Comparison of ENCODE assay signal across 34 cellular contexts in the genomic region with DNA sequence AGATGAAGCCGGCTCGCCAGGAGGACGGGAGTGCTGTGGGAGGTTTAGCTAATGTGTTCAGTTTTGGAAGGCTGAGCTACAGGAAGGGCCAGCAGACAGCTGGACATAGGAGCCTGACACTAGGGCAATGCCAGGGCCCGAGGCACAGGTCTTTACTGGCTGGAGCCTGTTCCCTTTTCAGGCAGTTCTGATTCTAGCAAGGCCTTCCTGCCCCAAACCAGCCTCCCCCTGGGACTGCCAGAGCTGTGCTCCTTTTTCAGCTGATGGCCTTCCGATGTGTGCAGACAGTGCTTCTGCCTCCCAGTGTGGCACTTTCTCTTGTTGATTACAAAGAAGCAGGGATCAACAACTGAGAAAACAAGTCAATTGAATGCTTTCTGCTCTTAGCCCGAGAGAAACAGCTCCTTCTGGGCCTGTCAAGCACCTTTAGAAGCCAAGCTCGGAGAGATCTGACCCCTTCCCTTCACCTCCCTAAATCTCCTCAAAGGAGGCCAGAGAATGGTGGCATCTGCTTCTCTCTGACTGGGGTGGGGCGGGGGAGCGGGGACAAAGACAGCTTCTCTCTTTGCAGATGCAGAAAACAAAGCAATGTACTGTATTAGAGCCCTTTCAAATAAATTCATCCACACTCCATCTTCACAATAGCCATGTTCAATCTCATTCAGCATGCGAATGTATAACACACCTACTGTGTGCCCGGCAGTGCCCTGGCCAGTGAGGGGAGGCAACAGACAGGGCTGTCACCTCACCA.
DNase-seq lines count a peak whose midpoint lies in the region; ATAC-seq, FAIRE-seq and TF ChIP-seq lines count a peak whose summit lies in the region.
"Had no signal": no experiment of that assay in that cellular context is flagged by ENCODE, and none has a peak within 500 bp of the region (broad histone marks: within the 10 kb centered on the region; RNA-seq: fewer than 3 reads in every experiment).

No MANE protein-coding gene starts in this region.

- H3K27ac ChIP-seq in HepG2 (ENCODE audit: extremely low read length, insufficient read depth, low read length): no peak overlapping the region
- no peak overlapping the region for H3K27ac ChIP-seq in right lobe of liver
- H3K27ac ChIP-seq: 22Rv1, ascending aorta, cardiac muscle cell, coronary artery, GM23248, left ventricle myocardium inferior, ovary, SJCRH30, tibial artery, WERI-Rb-1 had no signal

- H3K4me3 Mint-ChIP-seq in endothelial cell (ENCODE audit: unreplicated experiment): peak overlapping the region; percentile 37
- peak overlapping the region; percentile 15 for H3K4me3 Mint-ChIP-seq in neural crest cell
- H3K4me3 Mint-ChIP-seq in type B pancreatic cell: no peak overlapping the region
- H3K4me3 Mint-ChIP-seq: activated CD8-positive, alpha-beta T cell treated with anti-CD3 and anti-CD28 coated beads, Interleukin-2, amount 10 ng/mL, durations not matched to agents 7 days and 5 days; CD4-positive, alpha-beta T cell had no signal

- TF ChIP-seq EP300 in HepG2 (IDR thresholded peaks at IDR 0.05; ENCODE audit: low read depth in 2 of 2, low read length in 2 of 2) (no peak), HepG2 (CRISPR knock-in tag; IDR thresholded peaks at IDR 0.05; ENCODE audit: borderline replicate concordance) (no peak)

- intact Hi-C loops in HepG2 (cut with micrococcal nuclease; ENCODE audit: unreplicated experiment): no loop called here
- intact Hi-C loops in right lobe of liver (cut with DNase I): loop anchor here (10.0 kb wide), 2 partner anchors 84 to 254 kb away; no protein-coding TSS in a partner anchor

- no peak for FAIRE-seq in HepG2 (lab: Jason Lieb, UNC)

- TF ChIP-seq RAD21 in HepG2 (CRISPR knock-in tag; IDR thresholded peaks at IDR 0.05): no peak

- TF ChIP-seq CTCF in HepG2 (CRISPR knock-in tag; IDR thresholded peaks at IDR 0.05) (no peak), right lobe of liver (IDR thresholded peaks at IDR 0.05) (no peak), endothelial cell (IDR thresholded peaks at IDR 0.05; ENCODE audit: unreplicated experiment) (no peak), neural crest cell (conservative IDR thresholded peaks at IDR 0.05) (no peak), type B pancreatic cell (conservative IDR thresholded peaks at IDR 0.05) (no peak)

- no peak overlapping the region for H2AFZ ChIP-seq in HepG2 (ENCODE audit: low read length)
- H2AFZ ChIP-seq: GM23248 had no signal

- no TSS peak for BruUV-seq in HepG2 (replicated peaks; lab: Mats Ljungman, UMichigan)

- H3K27me3 ChIP-seq in HepG2 (ENCODE audit: control insufficient read depth in 1 of 2, insufficient read depth in 2 of 2, low read length in 2 of 2): peaks cover 4 to 74% of the 10 kb centered on the region in 2 experiments; a peak in 4 of 5 replicates
- H3K27me3 ChIP-seq in right lobe of liver: no peaks in the 10 kb centered on the region
- H3K27me3 ChIP-seq: ascending aorta, cardiac muscle cell, ovary, SJCRH30, tibial artery had no signal

- in situ Hi-C loops in HepG2 (cut with HindIII; ENCODE audit: extremely low pct_ligation_motif_present, low pct_unique_long_range_greater_than_20kb): no loop called here

- H3K36me3 Mint-ChIP-seq in endothelial cell (ENCODE audit: low read depth, unreplicated experiment): peaks cover 6% of the 10 kb centered on the region
- no peaks in the 10 kb centered on the region for H3K36me3 Mint-ChIP-seq in neural crest cell (ENCODE audit: low read depth)
- no peaks in the 10 kb centered on the region for H3K36me3 Mint-ChIP-seq in type B pancreatic cell
- H3K36me3 Mint-ChIP-seq: activated naive CD4-positive, alpha-beta T cell treated with anti-CD3 and anti-CD28 coated beads, Interleukin-2, amount 50 U/mL, for 72 hours had no signal

- peaks cover 26% of the 10 kb centered on the region for H3K4me1 Mint-ChIP-seq in endothelial cell (ENCODE audit: unreplicated experiment)
- peaks cover 31% of the 10 kb centered on the region for H3K4me1 Mint-ChIP-seq in neural crest cell
- peaks cover 33% of the 10 kb centered on the region for H3K4me1 Mint-ChIP-seq in type B pancreatic cell (ENCODE audit: unreplicated experiment)

- TF ChIP-seq POLR2A in HepG2 (IDR thresholded peaks at IDR 0.05; ENCODE audit: insufficient read depth in 1 of 2, low read depth in 2 of 2, low read length in 2 of 2) (no peak), right lobe of liver (IDR thresholded peaks at IDR 0.05) (no peak)

- CTCF ChIA-PET in HepG2 (lab: Yijun Ruan, JAX; ENCODE audit: low intra/inter-chr PET ratio, low total read pairs): no interaction called here

- no peaks in the 10 kb centered on the region for H3K79me2 ChIP-seq in HepG2 (ENCODE audit: insufficient read depth, low read length)

- H4K20me1 ChIP-seq in HepG2 (ENCODE audit: insufficient read depth, low read length): no peaks in the 10 kb centered on the region; the same call in 1 of the 2 replicates

- no peak overlapping the region for H3K4me3 ChIP-seq in HepG2 (replicated peaks in 1 of 3; ENCODE audit: insufficient read depth in 1 of 3, low read depth in 2 of 3, low read length in 3 of 3)
- H3K4me3 ChIP-seq in right lobe of liver: no peak overlapping the region
- H3K4me3 ChIP-seq: ascending aorta, cardiac muscle cell, coronary artery, GM23248, left ventricle myocardium inferior, ovary, SJCRH30, smooth muscle cell, tibial artery had no signal

- no peak for ATAC-seq in HepG2
- no peak for ATAC-seq in right lobe of liver
- no peak for ATAC-seq in GM19463 (IDR thresholded peaks at IDR 0.05; ENCODE audit: unreplicated experiment)
- ATAC-seq: activated CD8-positive, alpha-beta T cell treated with anti-CD3 and anti-CD28 coated beads, Interleukin-2, amount 10 ng/mL, durations not matched to agents 7 days and 5 days; activated naive CD4-positive, alpha-beta T cell treated with anti-CD3 and anti-CD28 coated beads, Interleukin-2, amount 50 U/mL, for 72 hours had no signal

- peaks cover 5% of the 10 kb centered on the region; the same call in 1 of the 2 replicates for H3K4me1 ChIP-seq in HepG2 (ENCODE audit: insufficient read depth, low read length)
- H3K4me1 ChIP-seq in right lobe of liver: no peaks in the 10 kb centered on the region

- H3K9ac ChIP-seq in HepG2 (ENCODE audit: insufficient read depth, low read depth, low read length): no peak overlapping the region
- H3K9ac ChIP-seq: GM23248 had no signal

- H3K9me3 Mint-ChIP-seq in endothelial cell (ENCODE audit: unreplicated experiment) (no peaks in the 10 kb centered on the region), neural crest cell (no peaks in the 10 kb centered on the region), type B pancreatic cell (no peaks in the 10 kb centered on the region)
- H3K9me3 Mint-ChIP-seq: activated naive CD4-positive, alpha-beta T cell treated with anti-CD3 and anti-CD28 coated beads, Interleukin-2, amount 50 U/mL, for 72 hours; activated T-helper 2 cell treated with anti-CD3 and anti-CD28 coated beads, Interferon-gamma antibody, Interleukin-2, Interleukin-4, amounts not matched to agents 10 μg/mL and 5 μg/mL and 100 μg/mL, durations not matched to agents 14 hours and 24 hours and 36 hours; CD4-positive, alpha-beta T cell had no signal

- no peak for DNase-seq in HepG2 (ENCODE audit: low spot score)
- no peak for DNase-seq in right lobe of liver
- no peak for DNase-seq in endothelial cell (ENCODE audit: low spot score)
- no peak for DNase-seq in neural crest cell (ENCODE audit: low read depth, low spot score)
- DNase-seq in type B pancreatic cell (ENCODE audit: extremely low spot score, unreplicated experiment): no peak
- no peak for DNase-seq in COLO668 (lab: John Stamatoyannopoulos, UW; ENCODE audit: unreplicated experiment)
- no peak for DNase-seq in NCI-H345 (lab: John Stamatoyannopoulos, UW)
- DNase-seq: activated CD4-positive, alpha-beta T cell treated with anti-CD3 and anti-CD28 coated beads for 4 hours; activated CD8-positive, alpha-beta T cell treated with anti-CD3 and anti-CD28 coated beads, Interleukin-2, amount 10 ng/mL, durations not matched to agents 7 days and 5 days; CD4-positive, alpha-beta T cell; effector memory CD4-positive, alpha-beta T cell; GM23248; islet precursor cell; Kasumi-1; left ventricle myocardium inferior; MV-4-11; naive B cell; NCI-H1436; NCI-H446; NCI-H774; ovary; SJCRH30; stimulated activated CD4-positive, alpha-beta T cell treated with anti-CD3 and anti-CD28 coated beads, Interleukin-1b, Interleukin-23, amount 100 ng/mL, for 48 hours; stimulated activated naive CD4-positive, alpha-beta T cell treated with Interleukin-2 at 50 U/mL for 16 hours; tibial artery; WERI-Rb-1 had no signal

- H3K9me3 ChIP-seq in HepG2 (ENCODE audit: low read length): no peaks in the 10 kb centered on the region
- no peaks in the 10 kb centered on the region for H3K9me3 ChIP-seq in right lobe of liver
- H3K9me3 ChIP-seq: ascending aorta, left ventricle myocardium inferior, ovary, SJCRH30, tibial artery had no signal

- POLR2A ChIA-PET in HepG2 (lab: Yijun Ruan, JAX): no interaction called here

- H3K4me2 ChIP-seq in HepG2 (ENCODE audit: low read depth, low read length): no peak overlapping the region
- H3K4me2 ChIP-seq: smooth muscle cell had no signal

- no peak overlapping the region for H3K27ac Mint-ChIP-seq in endothelial cell (ENCODE audit: unreplicated experiment)
- peak overlapping the region; percentile 79 for H3K27ac Mint-ChIP-seq in neural crest cell (ENCODE audit: unreplicated experiment)
- H3K27ac Mint-ChIP-seq in type B pancreatic cell: peak overlapping the region; percentile 33
- H3K27ac Mint-ChIP-seq: activated CD8-positive, alpha-beta T cell treated with anti-CD3 and anti-CD28 coated beads, Interleukin-2, amount 10 ng/mL, durations not matched to agents 7 days and 5 days; activated naive CD4-positive, alpha-beta T cell treated with anti-CD3 and anti-CD28 coated beads, Interleukin-2, amount 50 U/mL, for 72 hours; activated T-helper 2 cell treated with anti-CD3 and anti-CD28 coated beads, Interferon-gamma antibody, Interleukin-2, Interleukin-4, amounts not matched to agents 10 μg/mL and 5 μg/mL and 100 μg/mL, durations not matched to agents 14 hours and 24 hours and 36 hours; CD4-positive, alpha-beta T cell had no signal

- WGBS in HepG2 (ENCODE audit: low lambda C conversion rate): 14% methylated on average over 10 of the region's 11 CpGs
- 71% methylated on average over 8 of the region's 11 CpGs for WGBS in right lobe of liver (ENCODE audit: insufficient coverage, low coverage, low lambda C conversion rate, missing lambda C conversion rate)

- H3K36me3 ChIP-seq in HepG2 (replicated peaks in 1 of 2; ENCODE audit: control insufficient read depth in 1 of 2, insufficient read depth in 2 of 2, low read length in 2 of 2) (no peaks in the 10 kb centered on the region), right lobe of liver (no peaks in the 10 kb centered on the region)
- H3K36me3 ChIP-seq: ascending aorta, cardiac muscle cell, left ventricle myocardium inferior, ovary, SJCRH30, tibial artery, WERI-Rb-1 had no signal

- peaks cover 8% of the 10 kb centered on the region for H3K27me3 Mint-ChIP-seq in endothelial cell (ENCODE audit: unreplicated experiment)
- peaks cover 3% of the 10 kb centered on the region for H3K27me3 Mint-ChIP-seq in neural crest cell (ENCODE audit: low read depth)
- peaks cover 12% of the 10 kb centered on the region for H3K27me3 Mint-ChIP-seq in type B pancreatic cell
- H3K27me3 Mint-ChIP-seq: CD4-positive, alpha-beta T cell; naive B cell had no signal

TF ChIP-seq in HepG2, 621 proteins besides CTCF, POLR2A, EP300 and RAD21 (continues in another document):
- TF ChIP-seq ZNF563 (CRISPR knock-in tag; IDR thresholded peaks at IDR 0.05) (no peak), ZKSCAN1 (IDR thresholded peaks at IDR 0.05; ENCODE audit: low read length) (peak; percentile 29; the same call in 1 of the 2 replicates)
